ENCODE assay signal across 15 cellular contexts in genomic region chr1:173930541-173930940, GRCh38. TPM values are rescaled to one million over a fixed set of nuclear protein-coding genes. Genes with fewer than 3 reads are reported as not detected.
DNase-seq lines count a peak whose midpoint lies in the region; ATAC-seq, FAIRE-seq and TF ChIP-seq lines count a peak whose summit lies in the region.
"Not testable (repeated sequence)": the region's sequence is repeated elsewhere in the genome, so short reads cannot be mapped to it uniquely, and the experiment has no call there.
"Had no signal": no experiment of that assay in that cellular context is flagged by ENCODE, and none has a peak within 500 bp of the region (broad histone marks: within the 10 kb centered on the region; RNA-seq: fewer than 3 reads in every experiment).

No MANE protein-coding gene starts in this region.

- not testable (repeated sequence) for H3K9me1 ChIP-seq in K562 (ENCODE audit: control insufficient read depth, insufficient read depth, low read length)

- DNase-seq in WTC11 (ENCODE audit: low spot score); K562 (ENCODE audit: extremely low read depth in 1 of 4, low spot score in 3 of 4); HepG2 (ENCODE audit: low spot score); memory B cell (ENCODE audit: low spot score in 2 of 2): not testable (repeated sequence)

- not testable (repeated sequence) for H3K79me2 ChIP-seq in K562 (ENCODE audit: control insufficient read depth, insufficient read depth, low read length); HepG2 (ENCODE audit: insufficient read depth, low read length)

- H3K9me3 ChIP-seq in HEK293 (ENCODE audit: control insufficient read depth, insufficient read depth, low read depth, low read length); K562 (replicated peaks; ENCODE audit: control insufficient read depth, insufficient read depth, low read depth, low read length); HepG2 (ENCODE audit: low read length): not testable (repeated sequence)

- TF ChIP-seq EP300 in K562 (IDR thresholded peaks at IDR 0.05; ENCODE audit: low read length); HepG2 (IDR thresholded peaks at IDR 0.05; ENCODE audit: low read depth in 2 of 2, low read length in 2 of 2); HepG2 (CRISPR knock-in tag; IDR thresholded peaks at IDR 0.05; ENCODE audit: borderline replicate concordance): not testable (repeated sequence)

- intact Hi-C loops in K562 (cut with micrococcal nuclease); HepG2 (cut with micrococcal nuclease; ENCODE audit: unreplicated experiment): not testable (repeated sequence)

- not testable (repeated sequence) for FAIRE-seq in K562 (lab: Jason Lieb, UNC); HepG2 (lab: Jason Lieb, UNC)

- H3K27me3 ChIP-seq in K562 (ENCODE audit: control insufficient read depth in 2 of 2, insufficient read depth in 2 of 2, low read length in 2 of 2); HepG2 (ENCODE audit: control insufficient read depth in 1 of 2, insufficient read depth in 2 of 2, low read length in 2 of 2): not testable (repeated sequence)

- CTCF ChIA-PET in HEK293 (lab: Yijun Ruan, JAX); HepG2 (lab: Yijun Ruan, JAX; ENCODE audit: low intra/inter-chr PET ratio, low total read pairs): not testable (repeated sequence)
- CTCF ChIA-PET in WTC11 (lab: Charles Lee), result interaction anchor here (0.7 kb wide), 1 partner anchor 288 kb away, joined by 3 read pairs; no protein-coding TSS in a partner anchor
- CTCF ChIA-PET in K562 (lab: Yijun Ruan, JAX; ENCODE audit: low intra/inter-chr PET ratio), result interaction anchor here (0.7 to 1.0 kb wide), 2 partner anchors 18 to 502 kb away, joined by 4 to 5 read pairs; no protein-coding TSS in a partner anchor

- not testable (repeated sequence) for H3K9ac ChIP-seq in K562 (ENCODE audit: insufficient read depth in 1 of 2, low read depth in 2 of 2, low read length in 2 of 2); HepG2 (ENCODE audit: insufficient read depth, low read depth, low read length)

- not testable (repeated sequence) for H3K9me3 Mint-ChIP-seq in WTC11, memory B cell

- POLR2A ChIA-PET in HEK293 (lab: Yijun Ruan, JAX), result not testable (repeated sequence)
- POLR2A ChIA-PET in WTC11 (lab: Charles Lee), result interaction anchor here (0.7 kb wide), 1 partner anchor 11 kb away, joined by 5 read pairs; no protein-coding TSS in a partner anchor
- POLR2A ChIA-PET in K562 (lab: Yijun Ruan, JAX), result interaction anchor here (2.1 kb wide), 1 partner anchor 15 kb away, joined by 6 read pairs; no protein-coding TSS in a partner anchor
- POLR2A ChIA-PET in HepG2 (lab: Yijun Ruan, JAX), result interaction anchor here (1.8 to 2.3 kb wide), 2 partner anchors 13 to 63 kb away, joined by 5 to 10 read pairs; partner anchors contain the start of genes GAS5, SERPINC1 and ZBTB37

- H3K27ac Mint-ChIP-seq in WTC11, result not testable (repeated sequence)
- peak overlapping the region; percentile 20 for H3K27ac Mint-ChIP-seq in memory B cell

- not testable (repeated sequence) for TF ChIP-seq RAD21 in K562 (CRISPR knock-in tag; conservative IDR thresholded peaks at IDR 0.05 in 1 of 2, IDR thresholded peaks at IDR 0.05 in 1 of 2); HepG2 (CRISPR knock-in tag; IDR thresholded peaks at IDR 0.05)

- not testable (repeated sequence) for H2AFZ ChIP-seq in K562 (ENCODE audit: low read depth, low read length); HepG2 (ENCODE audit: low read length)

- H3K4me1 Mint-ChIP-seq in WTC11, result peaks cover 10% of the 10 kb centered on the region
- not testable (repeated sequence) for H3K4me1 Mint-ChIP-seq in memory B cell

- H3K4me3 Mint-ChIP-seq in WTC11, memory B cell: not testable (repeated sequence)

- BruUV-seq in K562 (replicated peaks; lab: Mats Ljungman, UMichigan); HepG2 (replicated peaks; lab: Mats Ljungman, UMichigan): not testable (repeated sequence)

- not testable (repeated sequence) for H3K4me2 ChIP-seq in K562 (ENCODE audit: insufficient read depth, low read length); HepG2 (ENCODE audit: low read depth, low read length)

- H3K36me3 Mint-ChIP-seq in WTC11, result peaks cover 12% of the 10 kb centered on the region
- peaks cover 13% of the 10 kb centered on the region for H3K36me3 Mint-ChIP-seq in memory B cell

- not testable (repeated sequence) for ATAC-seq in WTC11; K562; HepG2; memory B cell (ENCODE audit: low read depth)

- not testable (repeated sequence) for H3K4me1 ChIP-seq in HEK293 (ENCODE audit: control insufficient read depth, insufficient read depth, low read length); K562 (replicated peaks in 1 of 2; ENCODE audit: control insufficient read depth in 2 of 2, insufficient read depth in 2 of 2, low read length in 2 of 2)
- H3K4me1 ChIP-seq in HepG2 (ENCODE audit: insufficient read depth, low read length), result peaks cover 11% of the 10 kb centered on the region

- not testable (repeated sequence) for H3K27me3 Mint-ChIP-seq in WTC11 (ENCODE audit: low read depth); memory B cell

- not testable (repeated sequence) for H3K27ac ChIP-seq in HEK293 (ENCODE audit: extremely low read depth, low read depth, low read length); K562 (ENCODE audit: extremely low read depth, low read depth, low read length); HepG2 (ENCODE audit: extremely low read length, insufficient read depth, low read length)

- H4K20me1 ChIP-seq in K562 (replicated peaks; ENCODE audit: control insufficient read depth, insufficient read depth, low read length); HepG2 (ENCODE audit: insufficient read depth, low read length): not testable (repeated sequence)

- H3K36me3 ChIP-seq in HEK293 (ENCODE audit: control insufficient read depth in 2 of 2, insufficient read depth in 1 of 2, low read length in 2 of 2) (peaks cover 0 to 21% of the 10 kb centered on the region in 2 experiments; a peak in 1 of 3 replicates), K562 (ENCODE audit: control insufficient read depth, insufficient read depth, low read length) (peaks cover 25% of the 10 kb centered on the region; the same call in 1 of the 3 replicates)
- H3K36me3 ChIP-seq in HepG2 (replicated peaks in 1 of 2; ENCODE audit: control insufficient read depth in 1 of 2, insufficient read depth in 2 of 2, low read length in 2 of 2), result not testable (repeated sequence)

- WGBS in K562 (ENCODE audit: insufficient coverage, low coverage, missing lambda C conversion rate), result 92% methylated on average over 5 of the region's 5 CpGs
- 99% methylated on average over 5 of the region's 5 CpGs for WGBS in HepG2 (ENCODE audit: low lambda C conversion rate)

- in situ Hi-C loops in K562 (cut with MboI); HepG2 (cut with HindIII; ENCODE audit: extremely low pct_ligation_motif_present, low pct_unique_long_range_greater_than_20kb): not testable (repeated sequence)

- not testable (repeated sequence) for H3K4me3 ChIP-seq in HEK293 (ENCODE audit: low read depth, low read length); K562; HepG2 (replicated peaks in 1 of 3; ENCODE audit: insufficient read depth in 1 of 3, low read depth in 2 of 3, low read length in 3 of 3)

- TF ChIP-seq CTCF in HEK293 (tag by site-specific recombination; IDR thresholded peaks at IDR 0.05); WTC11 (IDR thresholded peaks at IDR 0.05); K562 (IDR thresholded peaks at IDR 0.05 in 2 of 3, conservative IDR thresholded peaks at IDR 0.05 in 1 of 3; ENCODE audit: insufficient read depth in 2 of 3, low read depth in 1 of 3, low read length in 3 of 3); HepG2 (CRISPR knock-in tag; IDR thresholded peaks at IDR 0.05): not testable (repeated sequence)

- not testable (repeated sequence) for TF ChIP-seq POLR2A in K562 (conservative IDR thresholded peaks at IDR 0.05); HepG2 (IDR thresholded peaks at IDR 0.05; ENCODE audit: insufficient read depth in 1 of 2, low read depth in 2 of 2, low read length in 2 of 2)

RNA-seq across cellular contexts. Expression of gene SERPINC1, which starts 13.4 kb away (rescaled TPM):
- total RNA-seq in WTC11 (2021), result 0.57 to 1.0 TPM (median 0.69 TPM) in 3 replicates
- total RNA-seq in K562 (2011; cell fraction: chromatin; rRNA removed; ENCODE audit: low replicate concordance), result 0.30 TPM in 1 of 2 replicates, not detected in the other
- 0.33 and 0.39 TPM in 2 replicates for total RNA-seq in K562 (2011; cell fraction: nucleolus; rRNA removed)
- 0.59 TPM in 1 of 2 replicates, not detected in the other for total RNA-seq in K562 (2011; cell fraction: nucleoplasm; rRNA removed)
- 0.20 and 0.50 TPM in 2 replicates for total RNA-seq in K562 (2014; rRNA removed)
- 0.25 and 0.38 TPM in 2 replicates for total RNA-seq in K562 (2014; rRNA removed; fragmentation: Illumina TruSeq; extraction: Trizol)
- total RNA-seq in K562 (2015; rRNA removed; fragmentation: Illumina TruSeq; extraction: Trizol), result 1.2 and 1.6 TPM in 2 replicates
- total RNA-seq in K562 (2021), result 0.62 and 1.1 TPM in 2 replicates
- polyA plus RNA-seq in K562 (2011; rRNA removed), result 0.07 and 0.45 TPM in 2 replicates
- 0.10 TPM in 1 of 2 replicates, not detected in the other for polyA plus RNA-seq in K562 (2011; cell fraction: cytosol; rRNA removed)
- polyA plus RNA-seq in K562 (2011; cell fraction: nucleus; rRNA removed), result 0.21 and 0.49 TPM in 2 replicates
- 0.35 and 27.1 TPM in 2 replicates for polyA plus RNA-seq in K562 (2012)
- 0.58 and 0.77 TPM in 2 replicates for polyA plus RNA-seq in K562 (2014; fragmentation: Illumina TruSeq; extraction: Trizol)
- polyA plus RNA-seq in K562 (2014; fragmentation: Nextera tagmentation; extraction: Ambion mirVana), result under 1 TPM; 0.35 to 0.67 TPM
- polyA plus RNA-seq in K562 (2014; rRNA removed), result 0.50 TPM in 1 of 2 replicates, not detected in the other
- 0.11 and 0.33 TPM in 2 replicates for polyA minus RNA-seq in K562 (2011; rRNA and poly(A)+ RNA removed)
- not detected in 2 replicates for polyA minus RNA-seq in K562 (2011; cell fraction: cytosol; rRNA and poly(A)+ RNA removed)
- 0.33 TPM in 1 of 2 replicates, not detected in the other for polyA minus RNA-seq in K562 (2011; cell fraction: nucleus; rRNA and poly(A)+ RNA removed)
- 107 and 205 TPM in 2 replicates for total RNA-seq in HepG2 (2016; rRNA removed; fragmentation: Illumina TruSeq; extraction: Trizol)
- total RNA-seq in HepG2 (2016; cell fraction: cytosol; rRNA removed; fragmentation: Illumina TruSeq; extraction: Trizol; ENCODE audit: low read depth), result 28.3 and 30.3 TPM in 2 replicates
- 108 and 201 TPM in 2 replicates for total RNA-seq in HepG2 (2016; cell fraction: insoluble cytoplasmic fraction; rRNA removed; fragmentation: Illumina TruSeq; extraction: Trizol)
- 48.9 and 54.3 TPM in 2 replicates for total RNA-seq in HepG2 (2016; cell fraction: membrane; rRNA removed; fragmentation: Illumina TruSeq; extraction: Trizol)
- 132 and 161 TPM in 2 replicates for total RNA-seq in HepG2 (2016; cell fraction: nucleus; rRNA removed; fragmentation: Illumina TruSeq; extraction: Trizol)
- 142 and 156 TPM in 2 replicates for polyA plus RNA-seq in HepG2 (2011; rRNA removed)
- 97.8 and 129 TPM in 2 replicates for polyA plus RNA-seq in HepG2 (2011; cell fraction: cytosol; rRNA removed)
- 61.6 and 79.0 TPM in 2 replicates for polyA plus RNA-seq in HepG2 (2011; cell fraction: nucleus; rRNA removed)
- polyA plus RNA-seq in HepG2 (2012), result 101 and 161 TPM in 2 replicates
- 35.4 and 37.9 TPM in 2 replicates for polyA plus RNA-seq in HepG2 (2016; cell fraction: cytosol; fragmentation: Illumina TruSeq; extraction: Trizol; ENCODE audit: low read depth)
- polyA plus RNA-seq in HepG2 (2016; cell fraction: insoluble cytoplasmic fraction; fragmentation: Illumina TruSeq; extraction: Trizol; ENCODE audit: low read depth), result 101 and 108 TPM in 2 replicates
- polyA plus RNA-seq in HepG2 (2016; cell fraction: membrane; fragmentation: Illumina TruSeq; extraction: Trizol; ENCODE audit: low read depth), result 43.2 and 51.7 TPM in 2 replicates
- 186 and 191 TPM in 2 replicates for polyA plus RNA-seq in HepG2 (2016; cell fraction: nucleus; fragmentation: Illumina TruSeq; extraction: Trizol; ENCODE audit: insufficient read depth, low read depth)
- polyA minus RNA-seq in HepG2 (2011; rRNA and poly(A)+ RNA removed; ENCODE audit: low replicate concordance), result 66.3 TPM in 1 of 2 replicates, not detected in the other
- 34.2 and 44.7 TPM in 2 replicates for polyA minus RNA-seq in HepG2 (2011; cell fraction: cytosol; rRNA and poly(A)+ RNA removed)
- polyA minus RNA-seq in HepG2 (2011; cell fraction: nucleus; rRNA and poly(A)+ RNA removed), result 32.8 and 42.0 TPM in 2 replicates
- total RNA-seq: A172; A673; B cell; CD4-positive, alpha-beta memory T cell; CD4-positive, alpha-beta T cell; CD4-positive, CD25-positive, alpha-beta regulatory T cell; CD8-positive, alpha-beta memory T cell; CD8-positive, alpha-beta T cell; Daoy had no signal
- polyA plus RNA-seq: CD14-positive monocyte; CD4-positive, alpha-beta memory T cell; CD4-positive, CD25-positive, alpha-beta regulatory T cell; CD8-positive, alpha-beta memory T cell had no signal

Comparison
In these comparisons a context has a peak if more than half of its experiments do, and no peak if none do; other contexts are left out.
1. RNA of gene SERPINC1, which starts 13.4 kb away (total RNA-seq): 28.3 to 205 TPM in HepG2; 0.20 to 1.6 TPM in K562 and 0.57 to 1.0 TPM in WTC11; every median in the first group is over 10 times any median in the second.